ENCODE assay signal across 21 cellular contexts in genomic region chr15:91891101-91891500, GRCh38.
"Had no signal": no experiment of that assay in that cellular context is flagged by ENCODE, and none has a peak within 500 bp of the region (broad histone marks: within the 10 kb centered on the region; RNA-seq: fewer than 3 reads in every experiment).

No MANE protein-coding gene starts in this region.

- H3K36me3 Mint-ChIP-seq: mesothelial cell of epicardium, natural killer cell had no signal

- H3K36me3 ChIP-seq: colonic mucosa, left lung, upper lobe of right lung, WERI-Rb-1 had no signal

- H3K4me1 ChIP-seq: colonic mucosa had no signal

- H3K27ac ChIP-seq: colonic mucosa, left lung, upper lobe of right lung, WERI-Rb-1 had no signal

- H3K9me3 Mint-ChIP-seq: endodermal cell, natural killer cell had no signal

- H3K4me1 Mint-ChIP-seq: mesothelial cell of epicardium had no signal

- H3K4me3 Mint-ChIP-seq: activated T-cell treated with anti-CD3 and anti-CD28 coated beads, Interleukin-2, amount 50 U/mL, for 24 hours; activated T-helper 17 cell treated with anti-CD3 and anti-CD28 coated beads, Interleukin-2, amount 50 U/mL, for 72 hours; brain; endodermal cell; mesothelial cell of epicardium; natural killer cell; T-helper 2 cell treated with Interferon-gamma antibody and Interleukin-4, amounts not matched to agents 5 μg/mL and 100 μg/mL, for 36 hours had no signal

- DNase-seq: activated CD4-positive, alpha-beta T cell treated with anti-CD3 and anti-CD28 coated beads, Interleukin-2, amount 50 U/mL, for 1 hour; activated CD4-positive, CD25-positive, alpha-beta regulatory T cell treated with anti-CD3 and anti-CD28 coated beads, Interleukin-2, amount 50 U/mL, for 72 hours; activated T-cell treated with anti-CD3 and anti-CD28 coated beads, Interleukin-2, amount 50 U/mL, for 24 hours; aorta; central memory CD4-positive, alpha-beta T cell; colonic mucosa; endodermal cell; left lung; natural killer cell; retina; stimulated activated CD4-positive, alpha-beta T cell treated with anti-CD3 and anti-CD28 coated beads, Interleukin-4, amount 100 ng/mL, for 24 hours; stimulated activated naive CD4-positive, alpha-beta T cell treated with Interleukin-2 at 50 U/mL for 16 hours; upper lobe of right lung; WERI-Rb-1 had no signal

- FAIRE-seq: TTC549 had no signal

- H3K27ac Mint-ChIP-seq: activated naive CD4-positive, alpha-beta T cell treated with anti-CD3 and anti-CD28 coated beads, Interleukin-2, amount 50 U/mL, for 72 hours; activated T-cell treated with anti-CD3 and anti-CD28 coated beads, Interleukin-2, amount 50 U/mL, for 24 hours; brain; endodermal cell; mesothelial cell of epicardium; natural killer cell; progenitor cell of endocrine pancreas; T-helper 2 cell treated with Interferon-gamma antibody and Interleukin-4, amounts not matched to agents 5 μg/mL and 100 μg/mL, for 36 hours had no signal

- H3K9me3 ChIP-seq: colonic mucosa, left lung, upper lobe of right lung had no signal

- H3K4me3 ChIP-seq: colonic mucosa, left lung, upper lobe of right lung had no signal

- H3K27me3 Mint-ChIP-seq: activated T-cell treated with anti-CD3 and anti-CD28 coated beads, Interleukin-2, amount 50 U/mL, for 24 hours; activated T-helper 17 cell treated with anti-CD3 and anti-CD28 coated beads, Interleukin-2, amount 50 U/mL, for 72 hours; brain; progenitor cell of endocrine pancreas had no signal

- ATAC-seq: activated naive CD4-positive, alpha-beta T cell treated with anti-CD3 and anti-CD28 coated beads, Interleukin-2, amount 50 U/mL, for 72 hours; activated T-helper 17 cell treated with anti-CD3 and anti-CD28 coated beads, Interleukin-2, amount 50 U/mL, for 72 hours; natural killer cell; upper lobe of right lung had no signal
